19 cellular contexts compared by ENCODE assay signal in genomic region chr10:124048371-124049290, GRCh38. TPM values are rescaled to one million over a fixed set of nuclear protein-coding genes. Genes with fewer than 3 reads are reported as not detected.
A peak's percentile ranks its signal among the peaks of the same experiment; 100 is the strongest.
DNase-seq lines count a peak whose midpoint lies in the region; ATAC-seq and TF ChIP-seq lines count a peak whose summit lies in the region.
"Had no signal": no experiment of that assay in that cellular context is flagged by ENCODE, and none has a peak within 500 bp of the region (broad histone marks: within the 10 kb centered on the region; RNA-seq: fewer than 3 reads in every experiment).

No MANE protein-coding gene starts in this region.

- 32% methylated on average over 12 of the region's 19 CpGs for WGBS in right lobe of liver (ENCODE audit: insufficient coverage, low coverage, low lambda C conversion rate, missing lambda C conversion rate)

- no peaks in the 10 kb centered on the region for H3K36me3 Mint-ChIP-seq in natural killer cell treated with Interleukin-12 subunit alpha and Interleukin-12 subunit beta and Interleukin-15 and Interleukin-18, amount 100 ng/mL, for 72 hours

- H3K4me3 ChIP-seq in choroid plexus epithelial cell (ENCODE audit: low read depth, low read length) (no peak overlapping the region), right lobe of liver (peak overlapping the region in 1 of 3 donors; percentile 22), Karpas-422 (ENCODE audit: low read length) (no peak overlapping the region)
- H3K4me3 ChIP-seq: GM23248, PC-9 had no signal

- no peak for TF ChIP-seq POLR2A in right lobe of liver (IDR thresholded peaks at IDR 0.05)

- DNase-seq in HuH-7 (ENCODE audit: low spot score) (peak; percentile 63), choroid plexus epithelial cell (ENCODE audit: low read depth) (peak; percentile 92), right lobe of liver (no peak), sciatic nerve (ENCODE audit: low spot score) (no peak), Karpas-422 (no peak), T-helper 1 cell (no peak)
- no peak for DNase-seq in stimulated activated CD4-positive, alpha-beta T cell treated with anti-CD3 and anti-CD28 coated beads, Interleukin-4, amount 100 ng/mL, for 24 hours
- no peak for DNase-seq in natural killer cell treated with Interleukin-12 subunit alpha and Interleukin-12 subunit beta and Interleukin-15 and Interleukin-18, amount 100 ng/mL, for 72 hours (ENCODE audit: low spot score)
- DNase-seq: activated gamma-delta T cell treated with Interleukin-2 at 50 U/mL for 16 hours, C1 segment of cervical spinal cord, KG1, left cardiac atrium, MV-4-11, NCI-H1694 treated with DMSO at 0.1 percent for 48 hours, nephron progenitor cell, PC-9 had no signal

- H3K36me3 ChIP-seq in right lobe of liver (peaks cover 0 to 3% (median 0%) of the 10 kb centered on the region in 4 donors), Karpas-422 (ENCODE audit: insufficient read depth, low read length) (no peaks in the 10 kb centered on the region)

- peaks cover 9% of the 10 kb centered on the region in 2 donors for H3K27me3 Mint-ChIP-seq in natural killer cell treated with Interleukin-12 subunit alpha and Interleukin-12 subunit beta and Interleukin-15 and Interleukin-18, amount 100 ng/mL, for 72 hours

- intact Hi-C loops in right lobe of liver (cut with DNase I) = no loop called here
- intact Hi-C loops in sciatic nerve (cut with DNase I) = no loop called here

- no peaks in the 10 kb centered on the region for H3K27me3 ChIP-seq in right lobe of liver
- H3K27me3 ChIP-seq in Karpas-422 (ENCODE audit: low read length) = no peaks in the 10 kb centered on the region

- no peak overlapping the region for H3K27ac Mint-ChIP-seq in natural killer cell treated with Interleukin-12 subunit alpha and Interleukin-12 subunit beta and Interleukin-15 and Interleukin-18, amount 100 ng/mL, for 72 hours
- H3K27ac Mint-ChIP-seq: mesothelial cell of epicardium, nephron progenitor cell had no signal

- H2AFZ ChIP-seq in Karpas-422 (ENCODE audit: low read length) = no peak overlapping the region
- H2AFZ ChIP-seq: GM23248, PC-9 had no signal

- H3K4me1 Mint-ChIP-seq in natural killer cell treated with Interleukin-12 subunit alpha and Interleukin-12 subunit beta and Interleukin-15 and Interleukin-18, amount 100 ng/mL, for 72 hours (ENCODE audit: low read depth in 2 of 2) = no peaks in the 10 kb centered on the region

- H3K4me1 ChIP-seq in right lobe of liver (peaks cover 0 to 25% (median 2%) of the 10 kb centered on the region in 4 donors), Karpas-422 (ENCODE audit: low read length) (no peaks in the 10 kb centered on the region)

- no peaks in the 10 kb centered on the region for H3K9me2 ChIP-seq in Karpas-422 (replicated peaks; ENCODE audit: insufficient read depth, low read length)

- peak; percentile 19 to 60 (median 46) for ATAC-seq in right lobe of liver
- ATAC-seq in sciatic nerve = peak; percentile 91
- no peak for ATAC-seq in natural killer cell treated with Interleukin-12 subunit alpha and Interleukin-12 subunit beta and Interleukin-15 and Interleukin-18, amount 100 ng/mL, for 72 hours

- H3K9ac ChIP-seq in Karpas-422 (ENCODE audit: low read length) = no peak overlapping the region
- H3K9ac ChIP-seq: GM23248 had no signal

- H3K27ac ChIP-seq in right lobe of liver (peak overlapping the region in 1 of 3 donors; percentile 64), Karpas-422 (ENCODE audit: low read length) (no peak overlapping the region)
- H3K27ac ChIP-seq: GM23248, PC-9 had no signal

- TF ChIP-seq CTCF in choroid plexus epithelial cell (conservative IDR thresholded peaks at IDR 0.05; ENCODE audit: low read depth, low read length) = no peak
- no peak for TF ChIP-seq CTCF in right lobe of liver (IDR thresholded peaks at IDR 0.05)

- no peaks in the 10 kb centered on the region for H3K79me2 ChIP-seq in Karpas-422 (ENCODE audit: low read length)

- H3K4me2 ChIP-seq in Karpas-422 (ENCODE audit: low read depth, low read length, poor library complexity, severe bottlenecking) = no peak overlapping the region
- H3K4me2 ChIP-seq: PC-9 had no signal

- H3K9me3 ChIP-seq in right lobe of liver = no peaks in the 10 kb centered on the region
- H3K9me3 ChIP-seq in Karpas-422 (ENCODE audit: low read length) = no peaks in the 10 kb centered on the region

- no peaks in the 10 kb centered on the region for H3K9me3 Mint-ChIP-seq in natural killer cell treated with Interleukin-12 subunit alpha and Interleukin-12 subunit beta and Interleukin-15 and Interleukin-18, amount 100 ng/mL, for 72 hours
- H3K9me3 Mint-ChIP-seq: mesothelial cell of epicardium had no signal

- H3K4me3 Mint-ChIP-seq in natural killer cell treated with Interleukin-12 subunit alpha and Interleukin-12 subunit beta and Interleukin-15 and Interleukin-18, amount 100 ng/mL, for 72 hours = no peak overlapping the region
- H3K4me3 Mint-ChIP-seq: mesothelial cell of epicardium, nephron progenitor cell had no signal

- H4K20me1 ChIP-seq in Karpas-422 (ENCODE audit: insufficient read depth, low read depth, low read length) = no peaks in the 10 kb centered on the region

RNA-seq across cellular contexts. Expression of gene CHST15, which starts 44.8 kb away (rescaled TPM):
- total RNA-seq in right lobe of liver (10 to 100 TPM in 5 of 6 experiments, 1 to 10 TPM in 1; 9.2 to 25.8 (median 11.8) TPM), sciatic nerve (31.7 TPM)
- total RNA-seq in natural killer cell treated with Interleukin-12 subunit alpha and Interleukin-12 subunit beta and Interleukin-15 and Interleukin-18, amount 100 ng/mL, for 72 hours = under 1 TPM in 1 of 2 donors, not detected in 1; 0.95 TPM
- 0.07 TPM in 1 of 2 replicates, not detected in the other for total RNA-seq in Karpas-422 (2014; rRNA removed; shearing (Covaris generic); ENCODE audit: low replicate concordance)
- total RNA-seq: T-helper 2 cell treated with Interferon-gamma antibody and Interleukin-4, amounts not matched to agents 100 ng/mL and 5 ng/mL, for 36 hours had no signal

Comparison
In these comparisons a context has a peak if more than half of its experiments do, and no peak if none do; other contexts are left out.
1. DNase-seq: peak in HuH-7 (single experiment) and choroid plexus epithelial cell (single experiment); none in right lobe of liver (0 of 3), sciatic nerve (single experiment), stimulated activated CD4-positive, alpha-beta T cell treated with anti-CD3 and anti-CD28 coated beads, Interleukin-4, amount 100 ng/mL, for 24 hours (single experiment), natural killer cell treated with Interleukin-12 subunit alpha and Interleukin-12 subunit beta and Interleukin-15 and Interleukin-18, amount 100 ng/mL, for 72 hours (single experiment), Karpas-422 (single experiment) and T-helper 1 cell (0 of 5).
2. ATAC-seq: peak in right lobe of liver (4 of 4) and sciatic nerve (single experiment); none in natural killer cell treated with Interleukin-12 subunit alpha and Interleukin-12 subunit beta and Interleukin-15 and Interleukin-18, amount 100 ng/mL, for 72 hours (0 of 2).